9 cellular contexts compared by ENCODE assay signal in the genomic region with DNA sequence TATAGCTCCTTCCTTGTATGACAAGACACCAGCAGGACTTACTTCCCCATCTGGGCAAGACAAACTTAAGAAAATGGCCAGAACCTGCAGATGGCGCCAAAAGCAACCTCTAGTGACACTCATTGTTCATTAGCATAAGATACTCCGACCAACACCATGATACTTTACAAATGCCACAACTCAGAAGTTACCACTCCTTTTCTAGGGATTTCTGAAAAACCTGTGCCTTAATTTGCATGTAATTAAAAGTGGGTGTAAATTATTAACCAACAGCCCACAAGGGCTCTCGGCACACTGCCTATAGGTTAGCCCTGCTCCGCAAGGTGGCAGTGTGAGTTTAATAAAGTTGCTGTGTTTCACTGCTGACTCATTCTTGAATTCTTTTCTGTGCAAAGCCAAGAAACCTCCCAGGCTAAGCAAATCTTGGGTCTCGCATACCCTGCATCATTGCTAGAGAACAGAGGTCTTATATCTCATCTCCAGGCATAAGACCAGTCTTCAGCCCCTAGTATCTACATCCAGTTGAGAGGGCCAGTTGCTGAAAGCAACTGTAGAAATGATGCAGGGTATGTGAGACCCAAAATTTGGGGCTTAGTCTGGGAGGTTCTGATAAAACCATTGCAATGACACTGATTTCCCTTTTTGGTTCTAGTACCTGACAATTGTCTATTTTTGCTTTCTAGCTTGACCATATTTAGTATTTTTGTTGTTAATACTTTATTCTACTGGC.
DNase-seq lines count a peak whose midpoint lies in the region; TF ChIP-seq lines count a peak whose summit lies in the region.
"Had no signal": no experiment of that assay in that cellular context is flagged by ENCODE, and none has a peak within 500 bp of the region (broad histone marks: within the 10 kb centered on the region; RNA-seq: fewer than 3 reads in every experiment).

No MANE protein-coding gene starts in this region.

- DNase-seq in NCI-H1417 (lab: John Stamatoyannopoulos, UW): peak; percentile 25 to 49 (median 45)
- DNase-seq in NCI-H1417 treated with DMSO at 0.1 percent for 48 hours (lab: John Stamatoyannopoulos, UW): no peak
- DNase-seq in H9: peak; percentile 81
- DNase-seq in Kasumi-1 (lab: John Stamatoyannopoulos, UW): peak; percentile 95 to 96
- DNase-seq in T-helper 9 cell: peak; percentile 55
- peak; percentile 74 for DNase-seq in brain microvascular endothelial cell
- peak; percentile 15 for DNase-seq in kidney glomerular epithelial cell (lab: John Stamatoyannopoulos, UW)
- DNase-seq in stimulated activated CD8-positive, alpha-beta memory T cell treated with anti-CD3 and anti-CD28 coated beads, Interleukin-12 subunit alpha, Interleukin-12 subunit beta, amount 100 ng/mL, for 4 hours (ENCODE audit: low read depth): peak; percentile 25

- peak overlapping the region; percentile 3 for H3K4me2 ChIP-seq in H9 (ENCODE audit: insufficient read depth, insufficient read length, low read length)
- H3K4me2 ChIP-seq: BLaER1 had no signal

- peaks cover 4 to 9% of the 10 kb centered on the region in 2 experiments; a peak in 3 of 4 replicates for H3K4me1 Mint-ChIP-seq in H9

- no peaks in the 10 kb centered on the region for H3K36me3 ChIP-seq in brain microvascular endothelial cell (replicated peaks)
- H3K36me3 ChIP-seq: BLaER1 had no signal

- H3K4ac ChIP-seq in H9 (ENCODE audit: low read depth, low read length): no peak overlapping the region

- no peak overlapping the region for H4K5ac ChIP-seq in H9 (ENCODE audit: insufficient read length, low read depth, low read length)

- no peak overlapping the region for H4K8ac ChIP-seq in H9 (replicated peaks; ENCODE audit: insufficient read length, low read depth, low read length)

- H3K9me3 ChIP-seq in H9 (ENCODE audit: control insufficient read depth, low read depth, low read length): no peaks in the 10 kb centered on the region
- H3K9me3 ChIP-seq: BLaER1 had no signal

- H3K9me3 Mint-ChIP-seq in H9: no peaks in the 10 kb centered on the region; a peak in 1 of 5 replicates

- no peak overlapping the region for H3K56ac ChIP-seq in H9 (ENCODE audit: insufficient read length, low read depth, low read length)

- H3K79me2 ChIP-seq in H9 (ENCODE audit: insufficient read depth, low read length): peaks cover 2% of the 10 kb centered on the region; the same call in 1 of the 2 replicates

- no peak overlapping the region for H2AK5ac ChIP-seq in H9 (ENCODE audit: insufficient read length, low read length)

- H3K14ac ChIP-seq in H9 (ENCODE audit: insufficient read depth, low read length): no peak overlapping the region

- TF ChIP-seq CTCF in H9 (conservative IDR thresholded peaks at IDR 0.05): peak; percentile 95
- TF ChIP-seq CTCF in brain microvascular endothelial cell (IDR thresholded peaks at IDR 0.05; ENCODE audit: low read depth, low read length, missing control alignments): peak; percentile 78

- H2BK15ac ChIP-seq in H9 (ENCODE audit: low read depth, low read length): no peak overlapping the region

- 0 out of 2 replicates have a peak, but pooled peaks cover 3% of the 10 kb centered on the region for H3K4me1 ChIP-seq in H9 (ENCODE audit: insufficient read depth, low read length)
- H3K4me1 ChIP-seq: BLaER1 had no signal

- H3K79me1 ChIP-seq in H9 (ENCODE audit: insufficient read depth, low read depth, low read length, poor library complexity, severe bottlenecking): peaks cover 4% of the 10 kb centered on the region

- no CpG with 5 or more reads among the region's 5 CpGs for WGBS in H9 (ENCODE audit: extremely low coverage, insufficient read length, low lambda C conversion rate)

- H3K4me3 ChIP-seq in brain microvascular endothelial cell (ENCODE audit: low read depth, low read length): peak overlapping the region; percentile 18
- H3K4me3 ChIP-seq: BLaER1 had no signal

- H3K36me3 Mint-ChIP-seq in H9 (ENCODE audit: insufficient read depth in 1 of 3, low read depth in 3 of 3): no peaks in the 10 kb centered on the region

- peak overlapping the region in 1 of 3 experiments; percentile 90; a peak in 2 of 7 replicates for H3K27ac Mint-ChIP-seq in H9

- no peak overlapping the region for H3K9ac ChIP-seq in H9 (ENCODE audit: extremely low read depth, insufficient read length, low read length)
- H3K9ac ChIP-seq: BLaER1 had no signal

- H2BK12ac ChIP-seq in H9 (ENCODE audit: insufficient read length, low read depth, low read length): no peak overlapping the region

- H3K27ac ChIP-seq in H9 (ENCODE audit: insufficient read length, low read depth, low read length) (no peak overlapping the region), brain microvascular endothelial cell (no peak overlapping the region)
- H3K27ac ChIP-seq: BLaER1 had no signal

- no peaks in the 10 kb centered on the region for H4K20me1 ChIP-seq in H9 (ENCODE audit: control insufficient read depth, insufficient read depth, insufficient read length)

- H3K23ac ChIP-seq in H9 (ENCODE audit: insufficient read length, low read depth, low read length): no peak overlapping the region

- no peak overlapping the region for H4K91ac ChIP-seq in H9 (ENCODE audit: insufficient read length, low read depth, low read length)

- H3K23me2 ChIP-seq in H9 (ENCODE audit: insufficient read length, low read depth, low read length, poor library complexity, severe bottlenecking): no peaks in the 10 kb centered on the region

- no peak overlapping the region for H2BK120ac ChIP-seq in H9 (ENCODE audit: low read depth, low read length, poor library complexity, severe bottlenecking)

- H2BK5ac ChIP-seq in H9 (ENCODE audit: insufficient read length, low read length): no peak overlapping the region

- no peak overlapping the region for H2AFZ ChIP-seq in H9 (ENCODE audit: low read length)

- peak overlapping the region in 1 of 2 experiments; percentile 61; a peak in 2 of 5 replicates for H3K4me3 Mint-ChIP-seq in H9

- H2BK20ac ChIP-seq in H9 (ENCODE audit: low read depth, low read length, poor library complexity, severe bottlenecking): no peak overlapping the region

- H3K18ac ChIP-seq in H9 (ENCODE audit: insufficient read length, low read depth, low read length): no peak overlapping the region

- in situ Hi-C loops in brain microvascular endothelial cell (cut with HindIII; ENCODE audit: low pct_ligation_motif_present, low sequenced_read_pairs): no loop called here

- H3K27me3 ChIP-seq in H9 (ENCODE audit: insufficient read depth, low read length) (no peaks in the 10 kb centered on the region), brain microvascular endothelial cell (replicated peaks) (no peaks in the 10 kb centered on the region)
- H3K27me3 ChIP-seq: BLaER1 had no signal

- H3K27me3 Mint-ChIP-seq in H9 (ENCODE audit: low read depth): no peaks in the 10 kb centered on the region

- H3T11ph ChIP-seq in H9 (ENCODE audit: low read length): no peak overlapping the region
